In the genomic region with DNA sequence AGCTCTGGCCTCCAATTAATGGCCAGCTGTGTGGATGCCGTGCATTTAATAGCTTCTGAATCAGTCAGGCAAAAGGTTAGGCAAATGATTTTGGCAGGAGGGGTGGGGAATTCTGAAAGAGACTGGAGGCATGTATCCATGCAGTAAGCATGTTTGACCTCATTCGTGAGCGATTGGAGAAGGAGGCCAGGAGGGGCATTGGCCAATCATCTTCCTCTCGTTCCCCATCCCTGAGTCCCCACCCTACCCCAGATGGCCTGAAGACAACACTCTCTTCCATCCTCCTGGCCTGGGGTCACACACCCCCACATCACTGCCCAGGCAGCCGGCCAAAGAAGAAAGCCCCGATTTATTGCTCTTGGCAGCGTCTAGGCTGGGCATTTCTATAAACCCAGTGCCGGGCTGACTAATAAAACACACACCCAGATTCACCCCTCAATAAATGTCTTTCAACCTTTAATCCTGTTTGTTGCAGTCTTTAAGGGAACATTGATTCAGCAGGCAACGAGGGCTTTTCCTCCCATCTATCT, we compare ENCODE assay signal across 20 cellular contexts.
"Had no signal": no experiment of that assay in that cellular context is flagged by ENCODE, and none has a peak within 500 bp of the region (broad histone marks: within the 10 kb centered on the region; RNA-seq: fewer than 3 reads in every experiment).

No MANE protein-coding gene starts in this region.

- H3K27me3 ChIP-seq: body of pancreas, cardiac muscle cell, foreskin keratinocyte, left lung, neutrophil, right atrium auricular region, upper lobe of left lung had no signal

- DNase-seq: activated CD4-positive, alpha-beta T cell treated with anti-CD3 and anti-CD28 coated beads for 4 hours; activated CD4-positive, alpha-beta T cell treated with anti-CD3 and anti-CD28 coated beads, Interleukin-2, amount 50 U/mL, for 48 hours; activated CD4-positive, CD25-positive, alpha-beta regulatory T cell; activated naive CD4-positive, alpha-beta T cell treated with anti-CD3 and anti-CD28 coated beads for 36 hours; activated naive CD8-positive, alpha-beta T cell treated with anti-CD3 and anti-CD28 coated beads, Interleukin-2, amount 10 ng/mL, durations not matched to agents 7 days and 5 days; activated T-cell treated with anti-CD3 and anti-CD28 coated beads, Interleukin-2, amount 50 U/mL, for 48 hours; body of pancreas; effector CD4-positive, alpha-beta T cell; foreskin keratinocyte; left lung; midbrain; stimulated activated CD4-positive, alpha-beta T cell treated with anti-CD3 and anti-CD28 coated beads, Interleukin-12 subunit alpha, Interleukin-12 subunit beta, amount 100 ng/mL, for 4 hours; stimulated activated CD4-positive, alpha-beta T cell treated with anti-CD3 and anti-CD28 coated beads, Interleukin-4, amount 100 ng/mL, for 4 hours; stimulated activated naive CD8-positive, alpha-beta T cell treated with anti-CD3 and anti-CD28 coated beads, Interleukin-15, Interleukin-2, amounts not matched to agents 100 U/mL and 50 U/mL, for 24 hours; upper lobe of left lung had no signal

- H3K36me3 ChIP-seq: cardiac muscle cell, left lung, neutrophil, right atrium auricular region, upper lobe of left lung had no signal

- H3K4me1 ChIP-seq: body of pancreas, foreskin keratinocyte, left lung had no signal

- FAIRE-seq: endometrium had no signal

- H3K27ac ChIP-seq: body of pancreas, cardiac muscle cell, foreskin keratinocyte, left lung, neutrophil, right atrium auricular region, upper lobe of left lung had no signal

- H3K4me3 ChIP-seq: body of pancreas, cardiac muscle cell, left lung, lung, right atrium auricular region, upper lobe of left lung had no signal

- H3K9me3 ChIP-seq: body of pancreas, left lung, neutrophil, right atrium auricular region, upper lobe of left lung had no signal

- ATAC-seq: body of pancreas; foreskin keratinocyte; left lung; stimulated activated naive CD8-positive, alpha-beta T cell treated with anti-CD3 and anti-CD28 coated beads, Interleukin-15, Interleukin-2, amounts not matched to agents 100 U/mL and 50 U/mL, for 24 hours had no signal
